ENCODE assay signal across 9 cellular contexts in genomic region chr2:25462021-25462420, GRCh38.
"Had no signal": no experiment of that assay in that cellular context is flagged by ENCODE, and none has a peak within 500 bp of the region (broad histone marks: within the 10 kb centered on the region; RNA-seq: fewer than 3 reads in every experiment).

No MANE protein-coding gene starts in this region.

- H3K9ac ChIP-seq: KMS-11 had no signal

- ATAC-seq: GM23338 had no signal

- FAIRE-seq: H1, H54, HTR-8/SVneo had no signal

- DNase-seq: H9, HCEC 1CT, IMR-90, KBM-7 had no signal

- H3K4me3 ChIP-seq: GM23338 had no signal

- H3K4me2 ChIP-seq: GM23338, KMS-11 had no signal

- H2AFZ ChIP-seq: GM23338 had no signal

- H3K27ac ChIP-seq: KMS-11 had no signal
